Comparison of ENCODE assay signal across 8 cellular contexts in the genomic region with DNA sequence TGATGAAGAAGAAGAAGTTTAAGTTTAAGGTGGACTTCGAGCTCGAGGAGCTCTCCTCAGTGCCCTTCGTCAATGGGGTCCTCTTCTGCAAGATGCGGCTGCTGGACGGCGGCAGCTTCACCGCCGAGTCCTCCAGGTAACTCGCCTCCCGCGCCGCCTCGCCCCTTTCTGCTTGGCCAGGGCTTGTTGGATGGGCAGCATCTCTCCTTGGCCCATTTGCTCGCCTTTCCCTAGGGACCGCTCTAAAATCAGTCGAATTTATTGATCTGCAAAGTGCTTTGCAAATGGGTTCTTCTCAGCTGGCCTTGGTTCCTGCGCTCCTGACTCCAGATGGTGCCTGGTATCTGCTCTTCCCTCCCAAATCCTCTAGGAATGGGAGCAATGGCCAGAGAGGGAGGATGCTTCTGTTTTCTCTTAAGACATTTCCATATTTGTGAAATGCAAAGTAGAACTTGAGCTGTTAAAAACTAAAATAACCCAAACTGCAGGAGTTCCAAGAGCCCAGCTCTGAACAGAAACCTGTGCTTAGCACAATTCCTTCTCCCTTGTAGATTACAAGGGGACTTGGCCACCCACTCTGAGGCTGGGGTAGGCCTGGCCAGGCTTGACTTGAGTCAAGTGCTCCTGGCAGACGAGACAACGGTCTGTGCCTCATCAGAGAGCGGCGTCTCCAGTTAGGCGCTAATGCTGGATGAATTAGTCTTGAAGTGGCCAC. TPM values are rescaled to one million over a fixed set of nuclear protein-coding genes. Genes with fewer than 3 reads are reported as not detected.
DNase-seq lines count a peak whose midpoint lies in the region; ATAC-seq and TF ChIP-seq lines count a peak whose summit lies in the region.

No MANE protein-coding gene starts in this region.

- H3K9me3 ChIP-seq in IMR-90 (ENCODE audit: control insufficient read depth, insufficient read depth, low read length), result no peaks in the 10 kb centered on the region
- H3K9me3 ChIP-seq in trophoblast cell (ENCODE audit: insufficient read depth, low read depth, low read length), result no peaks in the 10 kb centered on the region

- peaks cover 29% of the 10 kb centered on the region for H3K4me1 Mint-ChIP-seq in activated naive CD4-positive, alpha-beta T cell treated with anti-CD3 and anti-CD28 coated beads for 36 hours (ENCODE audit: low read depth)

- H3K4me3 ChIP-seq in IMR-90 (ENCODE audit: insufficient read depth, low read depth, low read length) (peak overlapping the region; percentile 82), trophoblast cell (ENCODE audit: low read depth, low read length) (peak overlapping the region; percentile 78)

- H3K9me1 ChIP-seq in IMR-90 (ENCODE audit: insufficient read depth, low read length), result peaks cover 2% of the 10 kb centered on the region; the same call in 1 of the 2 replicates

- TF ChIP-seq RAD21 in IMR-90 (IDR thresholded peaks at IDR 0.05; ENCODE audit: low read length), result no peak

- H2BK12ac ChIP-seq in trophoblast cell (ENCODE audit: low read length), result no peak overlapping the region

- no peaks in the 10 kb centered on the region for H3K36me3 Mint-ChIP-seq in activated naive CD4-positive, alpha-beta T cell treated with anti-CD3 and anti-CD28 coated beads for 36 hours (ENCODE audit: low read depth)

- peaks cover 2% of the 10 kb centered on the region for H3K79me2 ChIP-seq in trophoblast cell (ENCODE audit: control insufficient read depth, insufficient read depth, low read length, poor library complexity)

- peak overlapping the region; percentile 45; the same call in 1 of the 2 replicates for H4K91ac ChIP-seq in IMR-90 (ENCODE audit: insufficient read depth, low read depth, low read length)
- H4K91ac ChIP-seq in trophoblast cell (ENCODE audit: low read depth, low read length), result peak overlapping the region; percentile 41

- peak overlapping the region; percentile 38 for H3K27ac Mint-ChIP-seq in activated naive CD4-positive, alpha-beta T cell treated with anti-CD3 and anti-CD28 coated beads for 36 hours

- peak overlapping the region; percentile 6 for H4K12ac ChIP-seq in trophoblast cell (ENCODE audit: low read depth, low read length)

- no peak overlapping the region for H3K56ac ChIP-seq in IMR-90 (ENCODE audit: extremely low read depth, insufficient read depth, low read length)

- peak overlapping the region; percentile 44 for H2BK5ac ChIP-seq in IMR-90 (ENCODE audit: low read depth, low read length, poor library complexity, severe bottlenecking)
- peak overlapping the region; percentile 3 for H2BK5ac ChIP-seq in trophoblast cell (ENCODE audit: low read depth, low read length, poor library complexity)

- CTCF ChIA-PET in IMR-90 (lab: Yijun Ruan, JAX), result interaction anchor here (0.6 to 3.2 kb wide), 17 partner anchors 9 to 865 kb away, joined by 3 to 13 read pairs (median 4); partner anchors contain the start of gene PRPF38B
- CTCF ChIA-PET in activated naive CD4-positive, alpha-beta T cell treated with anti-CD3 and anti-CD28 coated beads for 36 hours (lab: Charles Lee), result interaction anchor here (0.9 to 6.8 kb wide), 21 partner anchors 9 to 473 kb away, joined by 3 to 125 read pairs (median 5); partner anchors contain the start of genes PRPF38B and SLC25A24

- peak overlapping the region; percentile 94 for H3K4me3 Mint-ChIP-seq in activated naive CD4-positive, alpha-beta T cell treated with anti-CD3 and anti-CD28 coated beads for 36 hours

- DNase-seq in DMS153 (lab: John Stamatoyannopoulos, UW) (peak; percentile 65), IMR-90 (peak; percentile 51), cardiac septum (ENCODE audit: low spot score) (peak; percentile 77), trophoblast cell (peak; percentile 28 to 41)
- DNase-seq in activated naive CD4-positive, alpha-beta T cell treated with anti-CD3 and anti-CD28 coated beads for 36 hours, result peak; percentile 66

- H3K14ac ChIP-seq in IMR-90 (replicated peaks; ENCODE audit: low read depth, low read length), result peak overlapping the region; percentile 62
- no peak overlapping the region for H3K14ac ChIP-seq in trophoblast cell (ENCODE audit: low read length)

- WGBS in IMR-90 (ENCODE audit: extremely low coverage in 2 of 2, insufficient read length in 1 of 2), 2 experiments, result 8% methylated on average over 17 of the region's 22 CpGs; no CpG with 5 or more reads in 1 of the 2 experiments
- no CpG with 5 or more reads among the region's 22 CpGs for WGBS in trophoblast cell (ENCODE audit: extremely low coverage, insufficient coverage, insufficient read length)

- H3K4ac ChIP-seq in IMR-90 (ENCODE audit: low read depth, low read length) (peak overlapping the region; percentile 60; the same call in 1 of the 2 replicates), trophoblast cell (ENCODE audit: low read depth, low read length) (no peak overlapping the region)

- ATAC-seq in GM21515 (IDR thresholded peaks at IDR 0.05; ENCODE audit: unreplicated experiment) (peak; percentile 5), IMR-90 (ENCODE audit: low read depth) (peak; percentile 24), HG03565 (IDR thresholded peaks at IDR 0.05; ENCODE audit: unreplicated experiment) (no peak)

- H4K5ac ChIP-seq in IMR-90 (ENCODE audit: low read depth, low read length), result no peak overlapping the region; the same call in 1 of the 2 replicates

- 0 out of 3 replicates have a peak overlapping the region, but pooled peaks have one; percentile 11 for H2BK15ac ChIP-seq in IMR-90 (ENCODE audit: low read depth, low read length)

- H2BK120ac ChIP-seq in IMR-90 (ENCODE audit: low read depth, low read length), result 0 out of 2 replicates have a peak overlapping the region, but pooled peaks have one; percentile 3
- H2BK120ac ChIP-seq in trophoblast cell (ENCODE audit: insufficient read depth, low read length, poor library complexity), result peak overlapping the region; percentile 10

- no peak for TF ChIP-seq CTCF in IMR-90 (conservative IDR thresholded peaks at IDR 0.05; ENCODE audit: low read depth, low read length)

- no peaks in the 10 kb centered on the region for H4K20me1 ChIP-seq in IMR-90 (ENCODE audit: insufficient read depth, low read length)

- POLR2A ChIA-PET in IMR-90 (lab: Charles Lee; ENCODE audit: unreplicated experiment), result interaction anchor here (0.6 to 1.0 kb wide), 2 partner anchors 9 to 346 kb away, joined by 4 to 16 read pairs; no protein-coding TSS in a partner anchor

- no peak overlapping the region for H2BK20ac ChIP-seq in IMR-90 (ENCODE audit: low read depth, low read length)

- in situ Hi-C loops in IMR-90 (cut with MboI; ENCODE audit: low sequenced_read_pairs), result no loop called here

- peak overlapping the region; percentile 82 for H2AK9ac ChIP-seq in IMR-90 (replicated peaks; ENCODE audit: low read depth, low read length, poor library complexity)

- no TSS peak for BruUV-seq in IMR-90 (replicated peaks; lab: Mats Ljungman, UMichigan)

- dilution Hi-C loops in IMR-90 (cut with HindIII; ENCODE audit: low sequenced_read_pairs, unreplicated experiment), result no loop called here

- H3K9me3 Mint-ChIP-seq in activated naive CD4-positive, alpha-beta T cell treated with anti-CD3 and anti-CD28 coated beads for 36 hours, result no peaks in the 10 kb centered on the region

- no peak overlapping the region for H2AK5ac ChIP-seq in IMR-90 (ENCODE audit: low read depth, low read length)
- H2AK5ac ChIP-seq in trophoblast cell (ENCODE audit: low read length), result no peak overlapping the region

- peak overlapping the region; percentile 88 for H2AFZ ChIP-seq in IMR-90 (replicated peaks; ENCODE audit: low read length, poor library complexity)
- H2AFZ ChIP-seq in trophoblast cell (ENCODE audit: insufficient read depth, low read length, poor library complexity), result peak overlapping the region; percentile 37

- H3K27ac ChIP-seq in IMR-90 (ENCODE audit: insufficient read depth, low read length) (peak overlapping the region; percentile 16; the same call in 1 of the 2 replicates), trophoblast cell (ENCODE audit: low read depth, low read length) (no peak overlapping the region)

- no peaks in the 10 kb centered on the region for H3K27me3 Mint-ChIP-seq in activated naive CD4-positive, alpha-beta T cell treated with anti-CD3 and anti-CD28 coated beads for 36 hours (ENCODE audit: low read depth)

- TF ChIP-seq POLR2A in IMR-90 (IDR thresholded peaks at IDR 0.05; ENCODE audit: low read depth, low read length) (no peak), Raji (IDR thresholded peaks at IDR 0.05; ENCODE audit: insufficient read depth, low read depth, low read length) (0 out of 2 replicates have a peak, but pooled peaks have one; percentile 7)

- H3K18ac ChIP-seq in IMR-90 (ENCODE audit: low read depth, low read length) (no peak overlapping the region; the same call in 1 of the 2 replicates), trophoblast cell (ENCODE audit: low read length) (peak overlapping the region; percentile 28)

- H4K8ac ChIP-seq in IMR-90 (ENCODE audit: low read depth in 2 of 2, low read length in 2 of 2) (0 out of 4 replicates have a peak overlapping the region, but pooled peaks of 1 of the 2 experiments have one; percentile 3), trophoblast cell (ENCODE audit: low read depth, low read length) (peak overlapping the region; percentile 8)

- H3K9ac ChIP-seq in IMR-90 (ENCODE audit: low read depth, low read length) (peak overlapping the region; percentile 72), trophoblast cell (ENCODE audit: low read length) (peak overlapping the region; percentile 92)

- intact Hi-C loops in IMR-90 (cut with micrococcal nuclease), result no loop called here
- intact Hi-C loops in activated naive CD4-positive, alpha-beta T cell treated with anti-CD3 and anti-CD28 coated beads for 36 hours (cut with micrococcal nuclease), result loop anchor here (1.0 to 5.0 kb wide), 11 partner anchors 31 to 779 kb away; partner anchors contain the start of genes ELAPOR1, SLC25A24 and STXBP3
- intact Hi-C loops in cardiac septum (cut with DNase I), result loop anchor here (5.0 kb wide), 1 partner anchor 48 kb away; no protein-coding TSS in a partner anchor

- H3K79me1 ChIP-seq in IMR-90 (ENCODE audit: low read depth in 1 of 2, low read length in 2 of 2) (peaks cover 11 to 40% of the 10 kb centered on the region in 2 experiments), trophoblast cell (ENCODE audit: low read length) (no peaks in the 10 kb centered on the region)

- H3K4me1 ChIP-seq in IMR-90 (ENCODE audit: control insufficient read depth, insufficient read depth, low read length) (no peaks in the 10 kb centered on the region; the same call in 1 of the 2 replicates), trophoblast cell (ENCODE audit: control insufficient read depth in 1 of 2, insufficient read depth in 2 of 2, low read length in 2 of 2) (peaks cover 0 to 4% of the 10 kb centered on the region in 2 experiments)

- H3K4me2 ChIP-seq in IMR-90 (ENCODE audit: low read depth, low read length) (peak overlapping the region; percentile 95), trophoblast cell (ENCODE audit: low read length) (peak overlapping the region; percentile 99)

- H3K23ac ChIP-seq in IMR-90 (ENCODE audit: low read depth, low read length) (peak overlapping the region; percentile 63), trophoblast cell (ENCODE audit: low read length) (no peak overlapping the region)

- no peaks in the 10 kb centered on the region; the same call in none of the 2 replicates for H3K27me3 ChIP-seq in IMR-90 (ENCODE audit: control insufficient read depth, insufficient read depth, low read length)
- H3K27me3 ChIP-seq in trophoblast cell (ENCODE audit: insufficient read depth, low read length), result no peaks in the 10 kb centered on the region

- no peaks in the 10 kb centered on the region for H3K36me3 ChIP-seq in IMR-90 (ENCODE audit: control insufficient read depth, insufficient read depth, low read length)
- no peaks in the 10 kb centered on the region for H3K36me3 ChIP-seq in trophoblast cell (ENCODE audit: control insufficient read depth in 1 of 2, insufficient read depth in 2 of 2, low read length in 2 of 2)

RNA-seq across cellular contexts. Expression of gene EEIG2, which starts 0.7 kb away (rescaled TPM):
- 4.8 and 5.8 TPM in 2 replicates for total RNA-seq in IMR-90 (2012; rRNA removed)
- 1.4 and 1.7 TPM in 2 replicates for polyA plus RNA-seq in IMR-90 (2012; rRNA removed)
- 0.26 and 0.34 TPM in 2 replicates for polyA plus RNA-seq in IMR-90 (2012; cell fraction: cytosol; rRNA removed)
- polyA plus RNA-seq in IMR-90 (2012; cell fraction: nucleus; rRNA removed; ENCODE audit: low replicate concordance), result 0.36 and 2.0 TPM in 2 replicates
- 1 to 10 TPM; 7.6 to 7.9 TPM for total RNA-seq in activated naive CD4-positive, alpha-beta T cell treated with anti-CD3 and anti-CD28 coated beads for 36 hours
- total RNA-seq in cardiac septum, result 7.3 TPM
- 6.6 and 6.9 TPM in 2 replicates for polyA plus RNA-seq in trophoblast cell (2013)
